ENCODE assay signal across 28 cellular contexts in genomic region chr1:25918615-25919014, GRCh38. TPM values are rescaled to one million over a fixed set of nuclear protein-coding genes. Genes with fewer than 3 reads are reported as not detected.
"Had no signal": no experiment of that assay in that cellular context is flagged by ENCODE, and none has a peak within 500 bp of the region (broad histone marks: within the 10 kb centered on the region; RNA-seq: fewer than 3 reads in every experiment).

No MANE protein-coding gene starts in this region.

- ATAC-seq: esophagus mucosa; gastroesophageal sphincter; left lobe of liver; mucosa of descending colon; stimulated activated memory B cell treated with anti-CD40 and anti-IgM and Interleukin-4, amounts not matched to agents 10 μg/mL and 1 μg/mL and 100 μg/mL, for 72 hours; stimulated activated naive CD8-positive, alpha-beta T cell treated with anti-CD3 and anti-CD28 coated beads, Interleukin-15, Interleukin-2, amounts not matched to agents 100 U/mL and 50 U/mL, for 24 hours had no signal

- H3K4me2 ChIP-seq: hepatocyte, neural progenitor cell had no signal

- H3K9me3 Mint-ChIP-seq: dendritic cell treated with granulocyte-macrophage colony-stimulating factor and Interleukin-4, amounts not matched to agents 40 ng/mL and 50 ng/mL, for 4 days; endodermal cell; memory B cell; mesothelial cell of epicardium; naive thymus-derived CD4-positive, alpha-beta T cell; nephron; neural progenitor cell; stimulated activated memory B cell treated with anti-CD40 and anti-IgM and Interleukin-4, amounts not matched to agents 10 μg/mL and 1 μg/mL and 100 μg/mL, for 72 hours had no signal

- H3K4me1 ChIP-seq: prostate gland, testis had no signal

- H2AFZ ChIP-seq: hepatocyte had no signal

- H3K9me3 ChIP-seq: colonic mucosa, gastroesophageal sphincter, heart left ventricle, mucosa of descending colon, prostate gland, right atrium auricular region, spleen, testis, tibial nerve, upper lobe of left lung had no signal

- H3K9ac ChIP-seq: neural progenitor cell had no signal

- H3K27ac Mint-ChIP-seq: endodermal cell; memory B cell; mesothelial cell of epicardium; neural progenitor cell; stimulated activated memory B cell treated with anti-CD40 and anti-IgM and Interleukin-4, amounts not matched to agents 10 μg/mL and 1 μg/mL and 100 μg/mL, for 72 hours had no signal

- H3K36me3 Mint-ChIP-seq: mesothelial cell of epicardium; neural progenitor cell; stimulated activated memory B cell treated with anti-CD40 and anti-IgM and Interleukin-4, amounts not matched to agents 10 μg/mL and 1 μg/mL and 100 μg/mL, for 72 hours had no signal

- H3K4me3 ChIP-seq: colonic mucosa, gastroesophageal sphincter, heart left ventricle, hepatocyte, lung, mucosa of descending colon, neural progenitor cell, prostate gland, right atrium auricular region, skin epidermis, spleen, testis, tibial nerve, upper lobe of left lung had no signal

- H3K79me2 ChIP-seq: hepatocyte had no signal

- DNase-seq: colonic mucosa; effector CD8-positive, alpha-beta T cell; endodermal cell; heart left ventricle; kidney; mucosa of descending colon; spleen; substantia nigra; testis; upper lobe of left lung had no signal

- H3K27ac ChIP-seq: colonic mucosa, epithelial cell of prostate, gastroesophageal sphincter, heart left ventricle, hepatocyte, neural progenitor cell, prostate gland, right atrium auricular region, skin epidermis, testis, tibial nerve, upper lobe of left lung had no signal

- H3K36me3 ChIP-seq: colonic mucosa, gastroesophageal sphincter, heart left ventricle, neural progenitor cell, prostate gland, right atrium auricular region, spleen, tibial nerve, upper lobe of left lung had no signal

- H3K27me3 ChIP-seq: colonic mucosa, heart left ventricle, hepatocyte, right atrium auricular region, testis, tibial nerve, upper lobe of left lung had no signal

- H3K4me3 Mint-ChIP-seq: dendritic cell treated with granulocyte-macrophage colony-stimulating factor and Interleukin-4, amounts not matched to agents 40 ng/mL and 50 ng/mL, for 4 days; endodermal cell; memory B cell; mesothelial cell of epicardium; nephron; neural progenitor cell; stimulated activated memory B cell treated with anti-CD40 and anti-IgM and Interleukin-4, amounts not matched to agents 10 μg/mL and 1 μg/mL and 100 μg/mL, for 72 hours had no signal

RNA-seq across cellular contexts. Expression of gene AUNIP, which starts 59.4 kb away (rescaled TPM):
- total RNA-seq: left lobe of liver, right atrium auricular region, tibial nerve had no signal
- polyA plus RNA-seq: naive thymus-derived CD4-positive, alpha-beta T cell had no signal
